Comparison of ENCODE assay signal across 21 cellular contexts in genomic region chr5:109374625-109375024, GRCh38. TPM values are rescaled to one million over a fixed set of nuclear protein-coding genes. Genes with fewer than 3 reads are reported as not detected.
DNase-seq lines count a peak whose midpoint lies in the region; ATAC-seq and TF ChIP-seq lines count a peak whose summit lies in the region.
"Had no signal": no experiment of that assay in that cellular context is flagged by ENCODE, and none has a peak within 500 bp of the region (broad histone marks: within the 10 kb centered on the region; RNA-seq: fewer than 3 reads in every experiment).

No MANE protein-coding gene starts in this region.

- BruUV-seq in mammary epithelial cell (replicated peaks; lab: Mats Ljungman, UMichigan) (no TSS peak), MCF 10A (replicated peaks; lab: Mats Ljungman, UMichigan) (no TSS peak)

- no peak overlapping the region for H3K4me2 ChIP-seq in mammary epithelial cell (ENCODE audit: insufficient read depth, low read depth, low read length)

- no peaks in the 10 kb centered on the region for H4K20me1 ChIP-seq in mammary epithelial cell (ENCODE audit: insufficient read depth, low read length)

- H3K4me3 ChIP-seq in mammary epithelial cell (replicated peaks in 1 of 3; ENCODE audit: insufficient read depth in 1 of 3, low read depth in 2 of 3, low read length in 3 of 3) = no peak overlapping the region
- no peak overlapping the region for H3K4me3 ChIP-seq in fibroblast of pulmonary artery (replicated peaks; ENCODE audit: low read depth, low read length)
- no peak overlapping the region for H3K4me3 ChIP-seq in body of pancreas
- H3K4me3 ChIP-seq: colonic mucosa, lower lobe of right lung, SK-N-MC, upper lobe of right lung had no signal

- POLR2A ChIA-PET in MCF 10A (lab: Yijun Ruan, JAX) = interaction anchor here (0.7 to 1.9 kb wide), 3 partner anchors 12 to 314 kb away, joined by 3 to 6 read pairs (median 3); no protein-coding TSS in a partner anchor

- H3K9me3 ChIP-seq in mammary epithelial cell (replicated peaks; ENCODE audit: insufficient read depth, low read length) (no peaks in the 10 kb centered on the region), body of pancreas (no peaks in the 10 kb centered on the region)
- H3K9me3 ChIP-seq: colonic mucosa, lower lobe of right lung, upper lobe of right lung had no signal

- DNase-seq in mammary epithelial cell = no peak
- DNase-seq in MCF 10A (ENCODE audit: unreplicated experiment) = no peak
- no peak for DNase-seq in fibroblast of pulmonary artery (ENCODE audit: low read depth)
- peak; percentile 20 for DNase-seq in pons (ENCODE audit: low spot score)
- no peak for DNase-seq in amniotic stem cell (lab: John Stamatoyannopoulos, UW)
- no peak for DNase-seq in NCI-H748 treated with DMSO at 0.1 percent for 48 hours (lab: John Stamatoyannopoulos, UW)
- DNase-seq in body of pancreas = no peak
- DNase-seq: activated CD4-positive, alpha-beta T cell treated with anti-CD3 and anti-CD28 coated beads for 36 hours; activated CD8-positive, alpha-beta memory T cell treated with anti-CD3 and anti-CD28 coated beads, Interleukin-2, amount 10 ng/mL, durations not matched to agents 7 days and 5 days; activated effector memory CD4-positive, alpha-beta T cell treated with Interleukin-2 at 50 U/mL for 16 hours; colonic mucosa; DMS79 treated with DMSO at 0.1 percent for 48 hours; lower lobe of right lung; NCI-H1694; retina; stimulated activated CD4-positive, alpha-beta T cell treated with anti-CD3 and anti-CD28 coated beads, Interleukin-15, amount 100 ng/mL, for 24 hours; stimulated activated naive CD4-positive, alpha-beta T cell treated with Interleukin-2 at 50 U/mL for 16 hours; upper lobe of right lung had no signal

- dilution Hi-C loops in mammary epithelial cell (cut with HindIII; ENCODE audit: low sequenced_read_pairs) = no loop called here

- H3K9me3 Mint-ChIP-seq in MCF 10A (ENCODE audit: unreplicated experiment) = no peaks in the 10 kb centered on the region
- H3K9me3 Mint-ChIP-seq: CD14-positive monocyte had no signal

- ATAC-seq in SK-N-SH treated with all-trans-retinoic acid at 6 μM for 48 hours = peak; percentile 79
- ATAC-seq in body of pancreas = no peak
- ATAC-seq: activated CD4-positive, alpha-beta T cell treated with anti-CD3 and anti-CD28 coated beads for 36 hours; activated CD8-positive, alpha-beta memory T cell treated with anti-CD3 and anti-CD28 coated beads, Interleukin-2, amount 10 ng/mL, durations not matched to agents 7 days and 5 days; lower lobe of right lung; upper lobe of right lung had no signal

- H3K27me3 ChIP-seq in mammary epithelial cell (ENCODE audit: insufficient read depth, low read length) (no peaks in the 10 kb centered on the region), body of pancreas (no peaks in the 10 kb centered on the region)
- H3K27me3 ChIP-seq: colonic mucosa, upper lobe of right lung had no signal

- TF ChIP-seq CTCF in mammary epithelial cell (conservative IDR thresholded peaks at IDR 0.05 in 1 of 2, IDR thresholded peaks at IDR 0.05 in 1 of 2; ENCODE audit: extremely low read depth in 1 of 2, insufficient read depth in 1 of 2, low read depth in 1 of 2, low read length in 2 of 2) = no peak
- TF ChIP-seq CTCF in MCF 10A (IDR thresholded peaks at IDR 0.05; ENCODE audit: unreplicated experiment) = no peak
- peak; percentile 15 for TF ChIP-seq CTCF in fibroblast of pulmonary artery (IDR thresholded peaks at IDR 0.05; ENCODE audit: low read length, missing control alignments)
- no peak for TF ChIP-seq CTCF in body of pancreas (IDR thresholded peaks at IDR 0.05)

- H3K79me2 ChIP-seq in mammary epithelial cell (ENCODE audit: insufficient read depth, low read length) = peaks cover 3% of the 10 kb centered on the region

- CTCF ChIA-PET in mammary epithelial cell (lab: Charles Lee; ENCODE audit: low non-redundant PET) = no interaction called here
- CTCF ChIA-PET in MCF 10A (lab: Yijun Ruan, JAX) = interaction anchor here (0.6 to 1.1 kb wide), 3 partner anchors 16 to 457 kb away, joined by 4 to 7 read pairs (median 4); no protein-coding TSS in a partner anchor

- intact Hi-C loops in mammary epithelial cell (cut with micrococcal nuclease) (no loop called here), MCF 10A (cut with micrococcal nuclease) (no loop called here), body of pancreas (cut with DNase I) (no loop called here)

- H3K9ac ChIP-seq in mammary epithelial cell (ENCODE audit: insufficient read depth, low read length) = peak overlapping the region; percentile 0

- no peak for TF ChIP-seq POLR2A in body of pancreas (IDR thresholded peaks at IDR 0.05)

- peaks cover 9% of the 10 kb centered on the region for H3K4me1 Mint-ChIP-seq in MCF 10A (ENCODE audit: insufficient read depth, unreplicated experiment)
- H3K4me1 Mint-ChIP-seq: CD14-positive monocyte had no signal

- peaks cover 55% of the 10 kb centered on the region for H3K36me3 Mint-ChIP-seq in MCF 10A (ENCODE audit: insufficient read depth, unreplicated experiment)

- in situ Hi-C loops in mammary epithelial cell (cut with MboI; ENCODE audit: low sequenced_read_pairs in 2 of 2) = no loop called here

- no peak overlapping the region for H3K4me3 Mint-ChIP-seq in MCF 10A (ENCODE audit: unreplicated experiment)
- H3K4me3 Mint-ChIP-seq: activated CD4-positive, alpha-beta T cell treated with anti-CD3 and anti-CD28 coated beads for 36 hours; activated CD8-positive, alpha-beta memory T cell treated with anti-CD3 and anti-CD28 coated beads, Interleukin-2, amount 10 ng/mL, durations not matched to agents 7 days and 5 days; CD14-positive monocyte had no signal

- no peaks in the 10 kb centered on the region for H3K27me3 Mint-ChIP-seq in MCF 10A (ENCODE audit: insufficient read depth, unreplicated experiment)
- H3K27me3 Mint-ChIP-seq: activated CD4-positive, alpha-beta T cell treated with anti-CD3 and anti-CD28 coated beads for 36 hours; activated CD8-positive, alpha-beta memory T cell treated with anti-CD3 and anti-CD28 coated beads, Interleukin-2, amount 10 ng/mL, durations not matched to agents 7 days and 5 days had no signal

- H3K4me1 ChIP-seq in mammary epithelial cell (ENCODE audit: insufficient read depth, low read length) = no peaks in the 10 kb centered on the region
- H3K4me1 ChIP-seq in body of pancreas = no peaks in the 10 kb centered on the region
- H3K4me1 ChIP-seq: colonic mucosa, lower lobe of right lung had no signal

- H3K36me3 ChIP-seq in mammary epithelial cell (ENCODE audit: insufficient read depth, low read length) (peaks cover 9% of the 10 kb centered on the region), body of pancreas (replicated peaks in 1 of 2; ENCODE audit: insufficient read depth in 1 of 2, low read depth in 2 of 2) (peaks cover 0 to 14% of the 10 kb centered on the region in 2 donors)
- H3K36me3 ChIP-seq: colonic mucosa had no signal

- no peak overlapping the region for H3K27ac ChIP-seq in mammary epithelial cell (ENCODE audit: insufficient read depth, low read depth, low read length)
- no peak overlapping the region for H3K27ac ChIP-seq in body of pancreas
- H3K27ac ChIP-seq: colonic mucosa, lower lobe of right lung, upper lobe of right lung had no signal

- no peak overlapping the region for H2AFZ ChIP-seq in mammary epithelial cell (ENCODE audit: low read depth, low read length)

- H3K27ac Mint-ChIP-seq in MCF 10A (ENCODE audit: low read depth, unreplicated experiment) = no peak overlapping the region
- H3K27ac Mint-ChIP-seq: activated CD4-positive, alpha-beta T cell treated with anti-CD3 and anti-CD28 coated beads for 36 hours; activated CD8-positive, alpha-beta memory T cell treated with anti-CD3 and anti-CD28 coated beads, Interleukin-2, amount 10 ng/mL, durations not matched to agents 7 days and 5 days had no signal

TF ChIP-seq in SK-N-SH treated with all-trans-retinoic acid at 6 μM for 48 hours, 23 proteins besides CTCF, POLR2A, EP300 and RAD21:
- TF ChIP-seq SNAI2 (CRISPR knock-in tag; IDR thresholded peaks at IDR 0.05) = no peak

RNA-seq across cellular contexts. Expression of gene PJA2, which starts 35.1 kb away (rescaled TPM):
- total RNA-seq in mammary epithelial cell = 10 to 100 TPM; 40.3 to 64.5 TPM
- polyA plus RNA-seq in mammary epithelial cell = 24.2 TPM
- 48.6 TPM for polyA minus RNA-seq in mammary epithelial cell
- 54.4 and 56.9 TPM in 2 replicates for total RNA-seq in MCF 10A (2022)
- 10 to 100 TPM; 48.0 to 67.9 TPM for total RNA-seq in body of pancreas
